Comparison of ENCODE assay signal across 19 cellular contexts in genomic region chr3:119657887-119658702, GRCh38. TPM values are rescaled to one million over a fixed set of nuclear protein-coding genes. Genes with fewer than 3 reads are reported as not detected.
DNase-seq lines count a peak whose midpoint lies in the region; ATAC-seq, FAIRE-seq and TF ChIP-seq lines count a peak whose summit lies in the region.
"Had no signal": no experiment of that assay in that cellular context is flagged by ENCODE, and none has a peak within 500 bp of the region (broad histone marks: within the 10 kb centered on the region; RNA-seq: fewer than 3 reads in every experiment).

No MANE protein-coding gene starts in this region.

- H3K27ac ChIP-seq in naive thymus-derived CD4-positive, alpha-beta T cell (ENCODE audit: low read depth, low read length) = no peak overlapping the region
- H3K27ac ChIP-seq: hepatocyte had no signal

- no peaks in the 10 kb centered on the region for H3K9me3 ChIP-seq in naive thymus-derived CD4-positive, alpha-beta T cell (ENCODE audit: control insufficient read depth in 2 of 3, low read length in 3 of 3)

- CTCF ChIA-PET in naive thymus-derived CD4-positive, alpha-beta T cell (lab: Charles Lee) = no interaction called here

- H3K4me3 ChIP-seq in NB4 (ENCODE audit: low read depth, low read length) = no peak overlapping the region
- H3K4me3 ChIP-seq in naive thymus-derived CD4-positive, alpha-beta T cell (ENCODE audit: low read length) = no peak overlapping the region
- H3K4me3 ChIP-seq: hepatocyte had no signal

- no peaks in the 10 kb centered on the region for H3K4me1 ChIP-seq in naive thymus-derived CD4-positive, alpha-beta T cell (ENCODE audit: control insufficient read depth in 2 of 2, insufficient read depth in 2 of 2, low read length in 2 of 2)

- H3K36me3 ChIP-seq in naive thymus-derived CD4-positive, alpha-beta T cell (ENCODE audit: control insufficient read depth in 2 of 3, insufficient read depth in 3 of 3, low read length in 3 of 3) = peaks cover 0 to 3% (median 0%) of the 10 kb centered on the region in 3 experiments

- H3K27me3 Mint-ChIP-seq in naive thymus-derived CD4-positive, alpha-beta T cell = no peaks in the 10 kb centered on the region
- H3K27me3 Mint-ChIP-seq: activated T-cell treated with anti-CD3 and anti-CD28 coated beads, Interleukin-2, amount 50 U/mL, for 24 hours had no signal

- TF ChIP-seq CTCF in NB4 (IDR thresholded peaks at IDR 0.05; ENCODE audit: low read depth, low read length) = no peak

- H3K4me1 Mint-ChIP-seq in naive thymus-derived CD4-positive, alpha-beta T cell = peaks cover 0 to 11% (median 5%) of the 10 kb centered on the region in 7 donors

- H3K4me3 Mint-ChIP-seq in naive thymus-derived CD4-positive, alpha-beta T cell = no peak overlapping the region
- H3K4me3 Mint-ChIP-seq: activated T-cell treated with anti-CD3 and anti-CD28 coated beads, Interleukin-2, amount 50 U/mL, for 24 hours; CD8-positive, alpha-beta T cell; natural killer cell had no signal

- ATAC-seq in GM21381 (IDR thresholded peaks at IDR 0.05; ENCODE audit: unreplicated experiment) (peak; percentile 67), GM21447 (IDR thresholded peaks at IDR 0.05; ENCODE audit: unreplicated experiment) (no peak)
- ATAC-seq in naive thymus-derived CD4-positive, alpha-beta T cell = peak; percentile 66
- ATAC-seq: activated CD4-positive, CD25-positive, alpha-beta regulatory T cell treated with anti-CD3 and anti-CD28 coated beads, Interleukin-2, amount 50 U/mL, for 24 hours; CD8-positive, alpha-beta T cell; left lobe of liver; natural killer cell had no signal

- no peak overlapping the region for H3K27ac Mint-ChIP-seq in naive thymus-derived CD4-positive, alpha-beta T cell
- H3K27ac Mint-ChIP-seq: activated T-cell treated with anti-CD3 and anti-CD28 coated beads, Interleukin-2, amount 50 U/mL, for 24 hours; CD8-positive, alpha-beta T cell; natural killer cell had no signal

- H3K36me3 Mint-ChIP-seq in naive thymus-derived CD4-positive, alpha-beta T cell = peaks cover 2 to 28% (median 11%) of the 10 kb centered on the region in 5 donors

- H3K27me3 ChIP-seq in naive thymus-derived CD4-positive, alpha-beta T cell (ENCODE audit: control insufficient read depth in 2 of 2, insufficient read depth in 2 of 2, low read length in 2 of 2) = no peaks in the 10 kb centered on the region
- H3K27me3 ChIP-seq: hepatocyte had no signal

- DNase-seq in GM12891 (ENCODE audit: insufficient read length, low spot score) (no peak), NB4 (ENCODE audit: low read depth) (peak; percentile 23), urothelium cell line (ENCODE audit: low spot score) (no peak), NCI-H2029 (lab: John Stamatoyannopoulos, UW) (no peak)
- no peak for DNase-seq in naive thymus-derived CD4-positive, alpha-beta T cell
- DNase-seq: activated T-cell treated with anti-CD3 and anti-CD28 coated beads, Interleukin-2, amount 50 U/mL, for 24 hours; CD8-positive, alpha-beta T cell; erythroblast; natural killer cell; NCI-H1105; NCI-H2227 treated with DMSO at 0.1 percent for 48 hours; stimulated activated CD4-positive, alpha-beta T cell treated with anti-CD3 and anti-CD28 coated beads, Interleukin-2, amount 100 ng/mL, for 48 hours had no signal

- TF ChIP-seq POLR2A in GM12891 (IDR thresholded peaks at IDR 0.05; ENCODE audit: low read depth, low read length) = no peak
- TF ChIP-seq POLR2A in NB4 (IDR thresholded peaks at IDR 0.05; ENCODE audit: extremely low read depth, insufficient read length) = no peak

- peak; percentile 58 for FAIRE-seq in GM12891 (lab: Jason Lieb, UNC)
- FAIRE-seq in urothelium cell line (lab: Jason Lieb, UNC) = no peak
- FAIRE-seq: HTR-8/SVneo had no signal

- POLR2A ChIA-PET in naive thymus-derived CD4-positive, alpha-beta T cell (lab: Charles Lee) = no interaction called here

- intact Hi-C loops in naive thymus-derived CD4-positive, alpha-beta T cell (cut with micrococcal nuclease) = no loop called here

- H3K9me3 Mint-ChIP-seq in naive thymus-derived CD4-positive, alpha-beta T cell = no peaks in the 10 kb centered on the region
- H3K9me3 Mint-ChIP-seq: activated T-cell treated with anti-CD3 and anti-CD28 coated beads, Interleukin-2, amount 50 U/mL, for 24 hours; CD8-positive, alpha-beta T cell; natural killer cell had no signal

TF ChIP-seq in GM12891, 5 proteins besides CTCF, POLR2A, EP300 and RAD21:
- TF ChIP-seq SPI1 (IDR thresholded peaks at IDR 0.05; ENCODE audit: low read depth, low read length) = no peak
- TF ChIP-seq POLR2AphosphoS5 (IDR thresholded peaks at IDR 0.05; ENCODE audit: low read depth, low read length) = no peak
- no peak for TF ChIP-seq POU2F2 (IDR thresholded peaks at IDR 0.05; ENCODE audit: low read depth, low read length)
- no peak for TF ChIP-seq PAX5 (IDR thresholded peaks at IDR 0.05; ENCODE audit: insufficient read depth, low read length, severe bottlenecking)
- no peak for TF ChIP-seq TAF1 (IDR thresholded peaks at IDR 0.05; ENCODE audit: low read depth, low read length)

RNA-seq across cellular contexts. Expression of gene POPDC2, which starts 2.3 kb away (rescaled TPM):
- 2.1 TPM for polyA plus RNA-seq in GM12891 (2012; ENCODE audit: low read depth, missing spikeins)
- total RNA-seq in naive thymus-derived CD4-positive, alpha-beta T cell = 1 to 10 TPM; 2.0 to 6.0 (median 4.4) TPM
- 1 to 10 TPM; 3.9 TPM for polyA plus RNA-seq in naive thymus-derived CD4-positive, alpha-beta T cell

RNA-seq across cellular contexts. Expression of gene COX17, which starts 19.1 kb away (rescaled TPM):
- polyA plus RNA-seq in GM12891 (2012; ENCODE audit: low read depth, missing spikeins) = 198 TPM
- total RNA-seq in naive thymus-derived CD4-positive, alpha-beta T cell = 10 to 100 TPM; 25.6 to 55.0 (median 34.8) TPM
- 10 to 100 TPM; 35.7 to 60.8 TPM for polyA plus RNA-seq in naive thymus-derived CD4-positive, alpha-beta T cell

RNA-seq across cellular contexts. Expression of gene CFAP91, which starts 44.7 kb away (rescaled TPM):
- polyA plus RNA-seq in GM12891 (2012; ENCODE audit: low read depth, missing spikeins) = 0.26 TPM
- total RNA-seq in naive thymus-derived CD4-positive, alpha-beta T cell = under 1 TPM in 2 of 5 experiments, not detected in 3; 0.13 to 0.32 TPM
- polyA plus RNA-seq in naive thymus-derived CD4-positive, alpha-beta T cell = under 1 TPM in 1 of 2 donors, not detected in 1; 0.17 TPM
- total RNA-seq: CD8-positive, alpha-beta T cell; OCI-LY7 had no signal
- polyA plus RNA-seq: hepatocyte had no signal
